In the genomic region with DNA sequence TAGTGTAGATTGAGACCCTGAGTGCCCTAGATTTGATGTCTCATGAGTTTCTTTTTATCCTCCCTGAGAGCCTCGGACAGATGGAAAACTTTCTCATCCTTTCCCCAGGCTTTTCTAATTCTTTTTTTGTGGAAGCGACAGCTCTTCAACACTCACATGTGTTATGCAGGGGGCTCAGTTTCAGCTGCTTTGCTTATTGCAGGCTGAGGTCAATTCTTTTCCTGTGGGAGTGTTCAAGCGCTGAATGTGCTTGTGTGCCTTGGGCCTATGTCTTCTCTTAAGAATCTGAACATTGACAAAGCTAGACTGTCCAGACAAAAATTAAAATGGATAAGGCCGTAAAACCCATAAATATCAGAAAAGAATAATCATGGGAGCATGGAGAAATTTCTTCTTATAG, we compare ENCODE assay signal across 21 cellular contexts.
"Had no signal": no experiment of that assay in that cellular context is flagged by ENCODE, and none has a peak within 500 bp of the region (broad histone marks: within the 10 kb centered on the region; RNA-seq: fewer than 3 reads in every experiment).

No MANE protein-coding gene starts in this region.

- H3K9me3 Mint-ChIP-seq: activated naive CD4-positive, alpha-beta T cell treated with anti-CD3 and anti-CD28 coated beads, Interleukin-2, amount 50 U/mL, for 24 hours; T-helper 2 cell treated with Interferon-gamma antibody and Interleukin-4, amounts not matched to agents 5 μg/mL and 100 μg/mL, for 36 hours had no signal

- H3K27ac Mint-ChIP-seq: activated naive CD4-positive, alpha-beta T cell treated with anti-CD3 and anti-CD28 coated beads, Interleukin-2, amount 50 U/mL, for 24 hours; immature natural killer cell; naive thymus-derived CD4-positive, alpha-beta T cell; T-helper 2 cell treated with Interferon-gamma antibody and Interleukin-4, amounts not matched to agents 5 μg/mL and 100 μg/mL, for 36 hours had no signal

- H3K36me3 Mint-ChIP-seq: activated naive CD4-positive, alpha-beta T cell treated with anti-CD3 and anti-CD28 coated beads, Interleukin-2, amount 50 U/mL, for 24 hours; immature natural killer cell; naive thymus-derived CD4-positive, alpha-beta T cell had no signal

- ATAC-seq: foreskin keratinocyte; left lung; naive thymus-derived CD4-positive, alpha-beta T cell; pancreas; psoas muscle; upper lobe of right lung had no signal

- H3K4me3 ChIP-seq: hepatocyte, left lung, lung, pancreas, psoas muscle, right atrium auricular region, upper lobe of right lung had no signal

- H3K27ac ChIP-seq: brain microvascular endothelial cell, foreskin keratinocyte, hepatocyte, left lung, pancreas, psoas muscle, right atrium auricular region, upper lobe of right lung had no signal

- H2AFZ ChIP-seq: hepatocyte had no signal

- H3K9me3 ChIP-seq: left lung, pancreas, psoas muscle, right atrium auricular region, upper lobe of right lung had no signal

- H3K4me3 Mint-ChIP-seq: activated naive CD4-positive, alpha-beta T cell treated with anti-CD3 and anti-CD28 coated beads, Interleukin-2, amount 50 U/mL, for 24 hours; immature natural killer cell; naive thymus-derived CD4-positive, alpha-beta T cell; T-helper 2 cell treated with Interferon-gamma antibody and Interleukin-4, amounts not matched to agents 5 μg/mL and 100 μg/mL, for 36 hours had no signal

- H3K4me2 ChIP-seq: hepatocyte had no signal

- H3K27me3 Mint-ChIP-seq: activated naive CD4-positive, alpha-beta T cell treated with anti-CD3 and anti-CD28 coated beads, Interleukin-2, amount 50 U/mL, for 24 hours had no signal

- H3K79me2 ChIP-seq: hepatocyte had no signal

- H3K36me3 ChIP-seq: brain microvascular endothelial cell, left lung, pancreas, right atrium auricular region, upper lobe of right lung had no signal

- DNase-seq: activated CD4-positive, alpha-beta T cell treated with anti-CD3 and anti-CD28 coated beads for 1 hour; activated gamma-delta T cell treated with Interleukin-2 at 50 U/mL for 16 hours; activated T-cell treated with anti-CD3 and anti-CD28 coated beads, Interleukin-2, amount 50 U/mL, for 1 hour; aorta; brain microvascular endothelial cell; central memory CD4-positive, alpha-beta T cell; effector memory CD4-positive, alpha-beta T cell; foreskin keratinocyte; immature natural killer cell; left lung; naive thymus-derived CD4-positive, alpha-beta T cell; pancreas; psoas muscle; stimulated activated CD4-positive, alpha-beta T cell treated with anti-CD3 and anti-CD28 coated beads, Interleukin-4, amount 100 ng/mL, for 24 hours; stimulated activated naive CD4-positive, alpha-beta T cell treated with Interleukin-2 at 50 U/mL for 16 hours; upper lobe of right lung had no signal

- H3K27me3 ChIP-seq: brain microvascular endothelial cell, foreskin keratinocyte, hepatocyte, left lung, pancreas, right atrium auricular region, upper lobe of right lung had no signal

- H3K4me1 Mint-ChIP-seq: activated naive CD4-positive, alpha-beta T cell treated with anti-CD3 and anti-CD28 coated beads, Interleukin-2, amount 50 U/mL, for 24 hours; immature natural killer cell; naive thymus-derived CD4-positive, alpha-beta T cell had no signal

- H3K4me1 ChIP-seq: left lung, pancreas, psoas muscle, right atrium auricular region, upper lobe of right lung had no signal
